Comparison of ENCODE assay signal across 9 cellular contexts in the genomic region with DNA sequence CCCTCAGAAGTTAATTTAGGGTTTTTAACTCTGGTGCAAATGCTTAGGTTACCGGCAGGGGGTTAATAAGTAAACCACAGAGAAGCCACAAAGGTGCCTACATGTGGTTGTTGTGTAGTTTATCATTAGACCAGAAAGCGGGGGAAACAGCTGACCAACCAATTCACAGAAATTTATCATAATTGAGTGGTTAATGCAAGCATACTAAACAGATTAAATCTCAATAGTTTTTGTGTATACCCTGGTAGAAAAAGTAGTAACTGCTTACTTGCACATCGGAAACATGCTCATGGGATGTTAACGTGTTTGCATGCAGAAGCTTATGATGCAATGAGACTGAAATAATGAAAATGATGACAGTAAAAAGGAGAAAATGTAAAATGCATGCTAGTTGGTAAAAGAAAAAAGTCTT.
DNase-seq lines count a peak whose midpoint lies in the region; ATAC-seq and TF ChIP-seq lines count a peak whose summit lies in the region.
"Had no signal": no experiment of that assay in that cellular context is flagged by ENCODE, and none has a peak within 500 bp of the region (broad histone marks: within the 10 kb centered on the region; RNA-seq: fewer than 3 reads in every experiment).

No MANE protein-coding gene starts in this region.

- H3K4me3 ChIP-seq in BJ (ENCODE audit: low read depth, low read length) (no peak overlapping the region), cardiac fibroblast (replicated peaks in 1 of 2; ENCODE audit: low read depth in 2 of 2, low read length in 2 of 2) (no peak overlapping the region), right atrium auricular region (no peak overlapping the region)

- peaks cover 0 to 39% of the 10 kb centered on the region in 2 donors for H3K4me1 ChIP-seq in right atrium auricular region

- H3K27me3 ChIP-seq in BJ (ENCODE audit: control insufficient read depth, insufficient read depth, low read length), result no peaks in the 10 kb centered on the region
- H3K27me3 ChIP-seq in right atrium auricular region, result no peaks in the 10 kb centered on the region

- POLR2A ChIA-PET in BJ (lab: Charles Lee), result interaction anchor here (0.6 kb wide), 1 partner anchor 311 kb away, joined by 3 read pairs; no protein-coding TSS in a partner anchor

- ATAC-seq in GM19452 (IDR thresholded peaks at IDR 0.05; ENCODE audit: unreplicated experiment) (peak; percentile 96), HG03280 (IDR thresholded peaks at IDR 0.05; ENCODE audit: unreplicated experiment) (peak; percentile 88), GM21360 (IDR thresholded peaks at IDR 0.05; ENCODE audit: unreplicated experiment) (no peak)

- TF ChIP-seq CTCF in BJ (IDR thresholded peaks at IDR 0.05; ENCODE audit: insufficient read depth, low read depth, low read length) (0 out of 2 replicates have a peak, but pooled peaks have one; percentile 13), cardiac fibroblast (IDR thresholded peaks at IDR 0.05; ENCODE audit: low read depth, low read length) (peak; percentile 24), right atrium auricular region (IDR thresholded peaks at IDR 0.05) (no peak)

- DNase-seq in BJ (ENCODE audit: low read depth) (no peak), cardiac fibroblast (ENCODE audit: low read depth in 2 of 2) (peak; percentile 26 to 42), right atrium auricular region (ENCODE audit: low spot score) (no peak), AML-193 (lab: John Stamatoyannopoulos, UW) (no peak), GOT3 (lab: John Stamatoyannopoulos, UW) (no peak)
- DNase-seq: naive B cell had no signal

- CTCF ChIA-PET in BJ (lab: Yijun Ruan, JAX), result interaction anchor here (0.7 kb wide), 1 partner anchor 156 kb away, joined by 3 read pairs; no protein-coding TSS in a partner anchor

- no peaks in the 10 kb centered on the region for H3K36me3 ChIP-seq in BJ (ENCODE audit: control insufficient read depth, insufficient read depth, low read length)
- no peaks in the 10 kb centered on the region for H3K36me3 ChIP-seq in right atrium auricular region

- no peaks in the 10 kb centered on the region for H3K9me3 ChIP-seq in right atrium auricular region

- no peak overlapping the region for H3K27ac ChIP-seq in right atrium auricular region

Comparison
In these comparisons a context has a peak if more than half of its experiments do, and no peak if none do; other contexts are left out.
1. DNase-seq: peak in cardiac fibroblast (2 of 2); none in BJ (single experiment), right atrium auricular region (single experiment), AML-193 (0 of 2) and GOT3 (single experiment).
2. CTCF ChIP-seq: peak in BJ (single experiment) and cardiac fibroblast (single experiment); none in right atrium auricular region (0 of 2).